Comparison of ENCODE assay signal across 1 cellular context in genomic region chr9:108099854-108100253, GRCh38.
TF ChIP-seq lines count a peak whose summit lies in the region.

No MANE protein-coding gene starts in this region.

TF ChIP-seq in K562, 482 proteins besides CTCF, POLR2A, EP300 and RAD21 (continued from another document):
- peak; percentile 50; the same call in 1 of the 2 replicates for TF ChIP-seq ZNF592 (IDR thresholded peaks at IDR 0.05)
- TF ChIP-seq JUND (IDR thresholded peaks at IDR 0.05; ENCODE audit: borderline replicate concordance, low read depth, low read length), result no peak
- TF ChIP-seq JUND (tag; IDR thresholded peaks at IDR 0.05; ENCODE audit: borderline replicate concordance, low read depth, low read length), result peak; percentile 34; the same call in 1 of the 3 replicates
- peak; percentile 67; the same call in 1 of the 2 replicates for TF ChIP-seq MEF2A (IDR thresholded peaks at IDR 0.05; ENCODE audit: control insufficient read depth, low read depth, low read length)
- TF ChIP-seq NBN (IDR thresholded peaks at IDR 0.05; ENCODE audit: low read depth), result 0 out of 2 replicates have a peak, but pooled peaks have one; percentile 10
- no peak for TF ChIP-seq UBTF (IDR thresholded peaks at IDR 0.05; ENCODE audit: borderline replicate concordance in 1 of 2, low read depth in 2 of 2, low read length in 2 of 2)
- peak; percentile 85 for TF ChIP-seq NR2C1 (IDR thresholded peaks at IDR 0.05)
- TF ChIP-seq NR2C1 (tag; IDR thresholded peaks at IDR 0.05), result peak; percentile 89
- TF ChIP-seq XRCC4 (IDR thresholded peaks at IDR 0.05; ENCODE audit: extremely low read depth, insufficient read depth, insufficient read length), result no peak
- TF ChIP-seq SPI1 (IDR thresholded peaks at IDR 0.05; ENCODE audit: borderline replicate concordance, low read depth, low read length), result peak; percentile 32; the same call in 1 of the 2 replicates
- 0 out of 2 replicates have a peak, but pooled peaks have one; percentile 12 for TF ChIP-seq CREM (IDR thresholded peaks at IDR 0.05; ENCODE audit: low read depth)
- 0 out of 4 replicates have a peak, but pooled peaks of 1 of the 2 experiments have one; percentile 62 for TF ChIP-seq ZNF639 (CRISPR knock-in tag; conservative IDR thresholded peaks at IDR 0.05 in 1 of 2, IDR thresholded peaks at IDR 0.05 in 1 of 2)
- peak; percentile 82 for TF ChIP-seq PRDM10 (IDR thresholded peaks at IDR 0.05; ENCODE audit: partially characterized antibody)
- 0 out of 2 replicates have a peak, but pooled peaks have one; percentile 9 for TF ChIP-seq MAFG (tag; conservative IDR thresholded peaks at IDR 0.05)
- no peak for TF ChIP-seq FOXO4 (CRISPR knock-in tag; IDR thresholded peaks at IDR 0.05)
- TF ChIP-seq ZKSCAN8 (CRISPR knock-in tag; IDR thresholded peaks at IDR 0.05), result no peak
- 0 out of 4 replicates have a peak, but pooled peaks of 1 of the 2 experiments have one; percentile 14 for TF ChIP-seq FOXK2 (conservative IDR thresholded peaks at IDR 0.05 in 1 of 2, IDR thresholded peaks at IDR 0.05 in 1 of 2; ENCODE audit: low read depth in 2 of 2)
- peak; percentile 78 for TF ChIP-seq ZNF384 (IDR thresholded peaks at IDR 0.05; ENCODE audit: low read depth, low read length)
- no peak for TF ChIP-seq MED1 (CRISPR knock-in tag; IDR thresholded peaks at IDR 0.05; ENCODE audit: borderline replicate concordance)
- TF ChIP-seq MEIS2 (IDR thresholded peaks at IDR 0.05; ENCODE audit: partially characterized antibody), result peak; percentile 2
- TF ChIP-seq FOSL1 (tag; conservative IDR thresholded peaks at IDR 0.05), result peak; percentile 53
- TF ChIP-seq HMBOX1 (IDR thresholded peaks at IDR 0.05), result peak; percentile 34; the same call in 1 of the 2 replicates
- peak; percentile 43; the same call in 1 of the 2 replicates for TF ChIP-seq ARID3A (IDR thresholded peaks at IDR 0.05; ENCODE audit: borderline replicate concordance, low read depth, low read length)
- 0 out of 2 replicates have a peak, but pooled peaks have one; percentile 27 for TF ChIP-seq ATF3 (IDR thresholded peaks at IDR 0.05)
- TF ChIP-seq ATF3 (CRISPR knock-in tag; conservative IDR thresholded peaks at IDR 0.05), result no peak
- peak; percentile 39; the same call in 1 of the 2 replicates for TF ChIP-seq C11orf30 (IDR thresholded peaks at IDR 0.05; ENCODE audit: low read depth)
TF ChIP-seq in K562: peak in this region for 29.
